22 cellular contexts compared by ENCODE assay signal in the genomic region with DNA sequence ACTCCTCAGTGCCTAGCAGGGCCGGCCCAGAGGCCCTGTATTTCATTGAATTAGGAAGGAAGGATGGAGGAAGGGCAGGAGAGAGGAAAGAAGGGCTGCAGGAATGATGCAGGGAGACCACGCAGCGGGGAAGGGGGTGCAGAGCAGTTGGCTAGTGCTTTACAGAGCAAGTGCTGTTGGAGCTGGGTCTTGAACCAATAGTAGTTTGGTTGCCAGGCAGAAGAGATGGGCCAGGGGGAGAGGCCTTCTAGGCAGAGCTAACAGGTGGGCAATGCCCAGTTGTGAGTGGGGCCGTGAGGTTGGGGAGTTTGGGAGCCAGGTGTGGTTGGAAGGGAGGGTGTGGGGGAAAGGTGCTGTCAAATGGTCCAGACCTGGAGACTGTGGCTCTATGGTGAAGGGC. TPM values are rescaled to one million over a fixed set of nuclear protein-coding genes. Genes with fewer than 3 reads are reported as not detected.
DNase-seq lines count a peak whose midpoint lies in the region; ATAC-seq and TF ChIP-seq lines count a peak whose summit lies in the region.
"Had no signal": no experiment of that assay in that cellular context is flagged by ENCODE, and none has a peak within 500 bp of the region (broad histone marks: within the 10 kb centered on the region; RNA-seq: fewer than 3 reads in every experiment).

No MANE protein-coding gene starts in this region.

- H3K36me3 ChIP-seq in PC-3 (ENCODE audit: low read depth, low read length) (no peaks in the 10 kb centered on the region), suprapubic skin (no peaks in the 10 kb centered on the region)
- H3K36me3 ChIP-seq: upper lobe of right lung had no signal

- no peaks in the 10 kb centered on the region for H3F3A ChIP-seq in PC-3 (ENCODE audit: low read length, unreplicated experiment)

- peak overlapping the region; percentile 26 for H3K27ac Mint-ChIP-seq in activated naive CD8-positive, alpha-beta T cell treated with anti-CD3 and anti-CD28 coated beads, Interleukin-2, amount 10 ng/mL, durations not matched to agents 7 days and 5 days
- no peak overlapping the region for H3K27ac Mint-ChIP-seq in activated naive CD8-positive, alpha-beta T cell treated with anti-CD3 and anti-CD28 coated beads, Interleukin-2, amount 50 U/mL, for 24 hours
- peak overlapping the region; percentile 79 to 94 (median 89) for H3K27ac Mint-ChIP-seq in immature natural killer cell
- peak overlapping the region; percentile 1 for H3K27ac Mint-ChIP-seq in stimulated activated naive B cell treated with anti-CD40 and anti-IgM and Interleukin-4, amounts not matched to agents 10 μg/mL and 1 μg/mL and 100 μg/mL, for 72 hours
- H3K27ac Mint-ChIP-seq: WTC11 had no signal

- no peak for ATAC-seq in activated naive CD8-positive, alpha-beta T cell treated with anti-CD3 and anti-CD28 coated beads, Interleukin-2, amount 10 ng/mL, durations not matched to agents 7 days and 5 days (ENCODE audit: low read depth)
- ATAC-seq in activated naive CD8-positive, alpha-beta T cell treated with anti-CD3 and anti-CD28 coated beads, Interleukin-2, amount 50 U/mL, for 24 hours = no peak
- no peak for ATAC-seq in PC-3
- ATAC-seq in stimulated activated naive B cell treated with anti-CD40 and anti-IgM and Interleukin-4, amounts not matched to agents 10 μg/mL and 1 μg/mL and 100 μg/mL, for 72 hours (replicated peaks) = no peak
- no peak for ATAC-seq in right cardiac atrium

- H3K4me1 Mint-ChIP-seq in activated naive CD8-positive, alpha-beta T cell treated with anti-CD3 and anti-CD28 coated beads, Interleukin-2, amount 10 ng/mL, durations not matched to agents 7 days and 5 days = peaks cover 25% of the 10 kb centered on the region
- peaks cover 22% of the 10 kb centered on the region for H3K4me1 Mint-ChIP-seq in activated naive CD8-positive, alpha-beta T cell treated with anti-CD3 and anti-CD28 coated beads, Interleukin-2, amount 50 U/mL, for 24 hours
- peaks cover 43 to 47% of the 10 kb centered on the region in 2 donors for H3K4me1 Mint-ChIP-seq in immature natural killer cell
- H3K4me1 Mint-ChIP-seq in stimulated activated naive B cell treated with anti-CD40 and anti-IgM and Interleukin-4, amounts not matched to agents 10 μg/mL and 1 μg/mL and 100 μg/mL, for 72 hours = peaks cover 8 to 11% of the 10 kb centered on the region in 2 donors

- H3K27ac ChIP-seq in PC-3 (ENCODE audit: low read length) (no peak overlapping the region), suprapubic skin (no peak overlapping the region), right cardiac atrium (ENCODE audit: low read length) (no peak overlapping the region)
- H3K27ac ChIP-seq: foreskin keratinocyte had no signal

- no peak overlapping the region for H3K9ac ChIP-seq in PC-3 (ENCODE audit: low read length)

- no peaks in the 10 kb centered on the region for H4K20me1 ChIP-seq in PC-3 (ENCODE audit: low read length)

- TF ChIP-seq POLR2A in suprapubic skin (IDR thresholded peaks at IDR 0.05) = no peak

- POLR2A ChIA-PET in activated naive CD8-positive, alpha-beta T cell treated with anti-CD3 and anti-CD28 coated beads, Interleukin-2, amount 10 ng/mL, durations not matched to agents 7 days and 5 days (lab: Charles Lee) = no interaction called here
- POLR2A ChIA-PET in PC-3 (lab: Charles Lee; ENCODE audit: unreplicated experiment) = no interaction called here

- H3K4me3 ChIP-seq in PC-3 (ENCODE audit: low read length) (no peak overlapping the region), suprapubic skin (no peak overlapping the region), right cardiac atrium (ENCODE audit: low read length) (no peak overlapping the region)

- H3K79me2 ChIP-seq in PC-3 (ENCODE audit: low read length) = no peaks in the 10 kb centered on the region

- H3K9me3 ChIP-seq in PC-3 (ENCODE audit: low read length) = no peaks in the 10 kb centered on the region
- H3K9me3 ChIP-seq in suprapubic skin = no peaks in the 10 kb centered on the region
- H3K9me3 ChIP-seq in right cardiac atrium (ENCODE audit: control insufficient read depth, low read length) = no peaks in the 10 kb centered on the region
- H3K9me3 ChIP-seq: upper lobe of right lung had no signal

- peaks cover 9% of the 10 kb centered on the region for H3K27me3 Mint-ChIP-seq in activated naive CD8-positive, alpha-beta T cell treated with anti-CD3 and anti-CD28 coated beads, Interleukin-2, amount 10 ng/mL, durations not matched to agents 7 days and 5 days
- no peaks in the 10 kb centered on the region for H3K27me3 Mint-ChIP-seq in activated naive CD8-positive, alpha-beta T cell treated with anti-CD3 and anti-CD28 coated beads, Interleukin-2, amount 50 U/mL, for 24 hours
- peaks cover 0 to 4% (median 0%) of the 10 kb centered on the region in 3 donors for H3K27me3 Mint-ChIP-seq in immature natural killer cell (ENCODE audit: low read depth in 3 of 3)
- H3K27me3 Mint-ChIP-seq in stimulated activated naive B cell treated with anti-CD40 and anti-IgM and Interleukin-4, amounts not matched to agents 10 μg/mL and 1 μg/mL and 100 μg/mL, for 72 hours = peaks cover 5 to 7% of the 10 kb centered on the region in 2 donors

- TF ChIP-seq EP300 in suprapubic skin (IDR thresholded peaks at IDR 0.05) = no peak

- no TSS peak for BruUV-seq in PC-3 (replicated peaks; lab: Mats Ljungman, UMichigan)

- H3K4me1 ChIP-seq in PC-3 (ENCODE audit: insufficient read depth, low read length) (0 out of 2 replicates have a peak, but pooled peaks cover 4% of the 10 kb centered on the region), suprapubic skin (peaks cover 17% of the 10 kb centered on the region), right cardiac atrium (ENCODE audit: control insufficient read depth, insufficient read depth, low read length) (no peaks in the 10 kb centered on the region)
- H3K4me1 ChIP-seq: foreskin keratinocyte had no signal

- no peak overlapping the region for H3K4me2 ChIP-seq in PC-3 (ENCODE audit: low read length)

- no peaks in the 10 kb centered on the region for H3K9me2 ChIP-seq in PC-3 (replicated peaks; ENCODE audit: low read length)

- WGBS in suprapubic skin = 85% methylated on average over 4 of the region's 4 CpGs
- 85% methylated on average over 4 of the region's 4 CpGs for WGBS in right cardiac atrium

- H2AFZ ChIP-seq in PC-3 (ENCODE audit: low read length) = peak overlapping the region; percentile 89; the same call in 1 of the 2 replicates

- no peaks in the 10 kb centered on the region for H3K36me3 Mint-ChIP-seq in activated naive CD8-positive, alpha-beta T cell treated with anti-CD3 and anti-CD28 coated beads, Interleukin-2, amount 10 ng/mL, durations not matched to agents 7 days and 5 days
- no peaks in the 10 kb centered on the region for H3K36me3 Mint-ChIP-seq in activated naive CD8-positive, alpha-beta T cell treated with anti-CD3 and anti-CD28 coated beads, Interleukin-2, amount 50 U/mL, for 24 hours (ENCODE audit: low read depth)
- H3K36me3 Mint-ChIP-seq in immature natural killer cell = no peaks in the 10 kb centered on the region
- no peaks in the 10 kb centered on the region for H3K36me3 Mint-ChIP-seq in stimulated activated naive B cell treated with anti-CD40 and anti-IgM and Interleukin-4, amounts not matched to agents 10 μg/mL and 1 μg/mL and 100 μg/mL, for 72 hours
- H3K36me3 Mint-ChIP-seq: CD14-positive monocyte, WTC11 had no signal

- H3K9me3 Mint-ChIP-seq in activated naive CD8-positive, alpha-beta T cell treated with anti-CD3 and anti-CD28 coated beads, Interleukin-2, amount 10 ng/mL, durations not matched to agents 7 days and 5 days = no peaks in the 10 kb centered on the region
- no peaks in the 10 kb centered on the region for H3K9me3 Mint-ChIP-seq in activated naive CD8-positive, alpha-beta T cell treated with anti-CD3 and anti-CD28 coated beads, Interleukin-2, amount 50 U/mL, for 24 hours
- no peaks in the 10 kb centered on the region for H3K9me3 Mint-ChIP-seq in immature natural killer cell
- H3K9me3 Mint-ChIP-seq in stimulated activated naive B cell treated with anti-CD40 and anti-IgM and Interleukin-4, amounts not matched to agents 10 μg/mL and 1 μg/mL and 100 μg/mL, for 72 hours = no peaks in the 10 kb centered on the region
- H3K9me3 Mint-ChIP-seq: activated T-cell treated with anti-CD3 and anti-CD28 coated beads, Interleukin-2, amount 50 U/mL, for 4 hours; CD14-positive monocyte; WTC11 had no signal

- TF ChIP-seq CTCF in PC-3 (conservative IDR thresholded peaks at IDR 0.05; ENCODE audit: low read depth, low read length) (no peak), suprapubic skin (IDR thresholded peaks at IDR 0.05) (no peak)

- CTCF ChIA-PET in PC-3 (lab: Charles Lee) = no interaction called here

- DNase-seq in activated naive CD8-positive, alpha-beta T cell treated with anti-CD3 and anti-CD28 coated beads, Interleukin-2, amount 10 ng/mL, durations not matched to agents 7 days and 5 days = no peak
- no peak for DNase-seq in activated naive CD8-positive, alpha-beta T cell treated with anti-CD3 and anti-CD28 coated beads, Interleukin-2, amount 50 U/mL, for 24 hours
- DNase-seq in PC-3 (no peak), immature natural killer cell (no peak), suprapubic skin (ENCODE audit: low spot score in 2 of 2) (no peak), right cardiac atrium (no peak)
- no peak for DNase-seq in stimulated activated naive B cell treated with anti-CD40 and anti-IgM and Interleukin-4, amounts not matched to agents 10 μg/mL and 1 μg/mL and 100 μg/mL, for 72 hours
- DNase-seq in stimulated activated CD4-positive, alpha-beta T cell treated with anti-CD3 and anti-CD28 coated beads, Interleukin-12 subunit alpha, Interleukin-12 subunit beta, amount 100 ng/mL, for 4 hours = no peak
- DNase-seq: activated naive CD4-positive, alpha-beta T cell treated with anti-CD3 and anti-CD28 coated beads, Interleukin-2, amount 50 U/mL, for 16 hours; activated T-cell treated with anti-CD3 and anti-CD28 coated beads, Interleukin-2, amount 50 U/mL, for 4 hours; aorta; central memory CD4-positive, alpha-beta T cell; dorsolateral prefrontal cortex; foreskin keratinocyte; GDM1; hippocampal formation; MM.1S; NCI-H1436; T-helper 9 cell; upper lobe of right lung had no signal

- H3K27me3 ChIP-seq in PC-3 (ENCODE audit: low read length) (no peaks in the 10 kb centered on the region), suprapubic skin (no peaks in the 10 kb centered on the region), right cardiac atrium (ENCODE audit: control insufficient read depth, insufficient read depth) (no peaks in the 10 kb centered on the region)
- H3K27me3 ChIP-seq: dorsolateral prefrontal cortex, foreskin keratinocyte, upper lobe of right lung had no signal

- H3K4me3 Mint-ChIP-seq in activated naive CD8-positive, alpha-beta T cell treated with anti-CD3 and anti-CD28 coated beads, Interleukin-2, amount 10 ng/mL, durations not matched to agents 7 days and 5 days = no peak overlapping the region
- H3K4me3 Mint-ChIP-seq in activated naive CD8-positive, alpha-beta T cell treated with anti-CD3 and anti-CD28 coated beads, Interleukin-2, amount 50 U/mL, for 24 hours = no peak overlapping the region
- peak overlapping the region; percentile 19 to 84 (median 77) for H3K4me3 Mint-ChIP-seq in immature natural killer cell
- H3K4me3 Mint-ChIP-seq in stimulated activated naive B cell treated with anti-CD40 and anti-IgM and Interleukin-4, amounts not matched to agents 10 μg/mL and 1 μg/mL and 100 μg/mL, for 72 hours = no peak overlapping the region

- intact Hi-C loops in PC-3 (cut with micrococcal nuclease) (loop anchor here (1.0 to 2.0 kb wide), 4 partner anchors 65 to 193 kb away; no protein-coding TSS in a partner anchor), right cardiac atrium (cut with DNase I) (loop anchor here (2.0 to 5.0 kb wide), 4 partner anchors 123 to 143 kb away; no protein-coding TSS in a partner anchor)

RNA-seq across cellular contexts. Expression of gene SRSF5, which starts 39.1 kb away (rescaled TPM):
- 100 to 1,000 TPM; 565 to 587 TPM for total RNA-seq in activated naive CD8-positive, alpha-beta T cell treated with anti-CD3 and anti-CD28 coated beads, Interleukin-2, amount 10 ng/mL, durations not matched to agents 7 days and 5 days
- total RNA-seq in PC-3 (2014; rRNA removed) (213 and 309 TPM in 2 replicates), suprapubic skin (1,000 to 10,000 TPM in 1 of 4 donors, 100 to 1,000 TPM in 3; 342 to 1,053 (median 453) TPM), right cardiac atrium (100 to 1,000 TPM; 210 to 259 (median 237) TPM)
- polyA plus RNA-seq in immature natural killer cell (100 to 1,000 TPM; 635 to 806 (median 639) TPM), right cardiac atrium (279 TPM)

Comparison
In these comparisons a context has a peak if more than half of its experiments do, and no peak if none do; other contexts are left out.
1. H3K4me3 Mint-ChIP-seq: peak in immature natural killer cell (5 of 5); none in activated naive CD8-positive, alpha-beta T cell treated with anti-CD3 and anti-CD28 coated beads, Interleukin-2, amount 10 ng/mL, durations not matched to agents 7 days and 5 days (single experiment), activated naive CD8-positive, alpha-beta T cell treated with anti-CD3 and anti-CD28 coated beads, Interleukin-2, amount 50 U/mL, for 24 hours (single experiment) and stimulated activated naive B cell treated with anti-CD40 and anti-IgM and Interleukin-4, amounts not matched to agents 10 μg/mL and 1 μg/mL and 100 μg/mL, for 72 hours (0 of 2).